In the genomic region with DNA sequence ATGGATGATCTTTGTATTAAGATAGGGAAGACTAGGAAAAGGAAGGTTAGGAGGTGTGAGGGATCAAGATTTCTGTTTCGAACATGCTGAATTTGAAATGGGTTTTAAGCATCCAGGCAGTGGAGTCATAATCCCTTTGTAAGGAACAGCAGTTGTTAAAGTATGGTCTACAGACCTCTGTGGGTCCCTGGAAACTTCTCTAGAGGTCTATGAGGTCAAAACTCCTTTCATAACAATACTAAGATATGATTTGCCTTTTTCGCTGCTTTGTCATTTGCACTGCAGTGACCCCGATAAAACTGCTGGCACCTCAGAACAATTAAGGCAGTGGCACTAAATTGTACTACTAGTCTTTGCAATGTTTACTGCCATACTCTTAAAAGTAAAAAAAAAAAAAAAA, we compare ENCODE assay signal across 10 cellular contexts. TPM values are rescaled to one million over a fixed set of nuclear protein-coding genes. Genes with fewer than 3 reads are reported as not detected.
A peak's percentile ranks its signal among the peaks of the same experiment; 100 is the strongest.
DNase-seq lines count a peak whose midpoint lies in the region; ATAC-seq, FAIRE-seq and TF ChIP-seq lines count a peak whose summit lies in the region.
"Had no signal": no experiment of that assay in that cellular context is flagged by ENCODE, and none has a peak within 500 bp of the region (broad histone marks: within the 10 kb centered on the region; RNA-seq: fewer than 3 reads in every experiment).

No MANE protein-coding gene starts in this region.

- no peaks in the 10 kb centered on the region for H3K36me3 Mint-ChIP-seq in CD4-positive, CD25-positive, alpha-beta regulatory T cell

- H3K4me3 Mint-ChIP-seq in CD4-positive, CD25-positive, alpha-beta regulatory T cell = peak overlapping the region in 3 of 4 donors; percentile 30 to 95 (median 46)

- no peaks in the 10 kb centered on the region for H3K9me1 ChIP-seq in keratinocyte (ENCODE audit: control insufficient read depth, extremely low read depth, insufficient read depth, low read length)

- no peak overlapping the region for H3K27ac Mint-ChIP-seq in CD4-positive, CD25-positive, alpha-beta regulatory T cell

- H3K27ac ChIP-seq in CD4-positive, CD25-positive, alpha-beta regulatory T cell (ENCODE audit: insufficient read depth, low read length, poor library complexity, severe bottlenecking) = no peak overlapping the region
- H3K27ac ChIP-seq in keratinocyte (ENCODE audit: control insufficient read depth, insufficient read depth, low read length) = no peak overlapping the region

- dilution Hi-C loops in keratinocyte (cut with MboI; ENCODE audit: extremely low pct_ligation_motif_present, low sequenced_read_pairs) = no loop called here

- H3K36me3 ChIP-seq in CD4-positive, CD25-positive, alpha-beta regulatory T cell (ENCODE audit: control insufficient read depth, insufficient read depth, low read length) = no peaks in the 10 kb centered on the region
- peaks cover 0 to under 1% of the 10 kb centered on the region in 2 experiments for H3K36me3 ChIP-seq in keratinocyte (ENCODE audit: control insufficient read depth in 2 of 2, extremely low read depth in 1 of 2, insufficient read depth in 2 of 2, low read length in 2 of 2)

- TF ChIP-seq CTCF in HFF-Myc (IDR thresholded peaks at IDR 0.05; ENCODE audit: low read depth, low read length, missing control alignments) (no peak), WI38 (IDR thresholded peaks at IDR 0.05; ENCODE audit: low read depth, low read length) (no peak), keratinocyte (optimal IDR thresholded peaks at IDR 0.05 in 1 of 3, IDR thresholded peaks at IDR 0.05 in 1 of 3, conservative IDR thresholded peaks at IDR 0.05 in 1 of 3; ENCODE audit: extremely low read depth in 1 of 3, insufficient read depth in 2 of 3, low read length in 3 of 3) (no peak)

- H3K79me2 ChIP-seq in keratinocyte (ENCODE audit: control insufficient read depth, insufficient read depth, low read length) = peaks cover 33% of the 10 kb centered on the region

- H3K4me1 Mint-ChIP-seq in CD4-positive, CD25-positive, alpha-beta regulatory T cell = peaks cover 11 to 40% (median 34%) of the 10 kb centered on the region in 4 donors

- DNase-seq in CD4-positive, CD25-positive, alpha-beta regulatory T cell = no peak
- DNase-seq in HFF-Myc (ENCODE audit: extremely low read depth, low read depth) (no peak), keratinocyte (ENCODE audit: low read depth, low spot score) (no peak), hypothalamus (lab: John Stamatoyannopoulos, UW) (no peak), NCI-H146 (lab: John Stamatoyannopoulos, UW) (no peak), NCI-H2081 (lab: John Stamatoyannopoulos, UW) (no peak)
- no peak for DNase-seq in activated CD4-positive, CD25-positive, alpha-beta regulatory T cell treated with anti-CD3 and anti-CD28 coated beads, Interleukin-2, amount 50 U/mL, for 72 hours

- peaks cover 17% of the 10 kb centered on the region for H3K4me1 ChIP-seq in CD4-positive, CD25-positive, alpha-beta regulatory T cell (ENCODE audit: control insufficient read depth, insufficient read depth, low read length, poor library complexity, severe bottlenecking)
- H3K4me1 ChIP-seq in keratinocyte (ENCODE audit: control insufficient read depth, extremely low read depth, insufficient read depth, low read length) = peaks cover 8% of the 10 kb centered on the region

- H3K4me3 ChIP-seq in CD4-positive, CD25-positive, alpha-beta regulatory T cell (ENCODE audit: low read depth, low read length) = no peak overlapping the region
- peak overlapping the region; percentile 99 for H3K4me3 ChIP-seq in HFF-Myc (replicated peaks; ENCODE audit: low read depth, low read length)
- peak overlapping the region; percentile 86; the same call in 1 of the 2 replicates for H3K4me3 ChIP-seq in WI38 (ENCODE audit: low read depth, low read length)
- peak overlapping the region in 1 of 3 experiments; percentile 96 for H3K4me3 ChIP-seq in keratinocyte (ENCODE audit: control insufficient read depth in 2 of 3, extremely low read depth in 1 of 3, insufficient read depth in 2 of 3, low read depth in 1 of 3, low read length in 3 of 3)

- peak overlapping the region; percentile 89 for H3K4me2 ChIP-seq in keratinocyte (ENCODE audit: control insufficient read depth, extremely low read depth, insufficient read depth, low read depth, low read length)

- no peaks in the 10 kb centered on the region for H3K9me3 Mint-ChIP-seq in CD4-positive, CD25-positive, alpha-beta regulatory T cell

- H3K9me3 ChIP-seq in CD4-positive, CD25-positive, alpha-beta regulatory T cell (ENCODE audit: control insufficient read depth in 2 of 2, low read length in 2 of 2) = no peaks in the 10 kb centered on the region
- H3K9me3 ChIP-seq in keratinocyte (ENCODE audit: control insufficient read depth, low read depth, low read length) = no peaks in the 10 kb centered on the region

- no peaks in the 10 kb centered on the region for H4K20me1 ChIP-seq in keratinocyte (ENCODE audit: control insufficient read depth, extremely low read depth, insufficient read depth, low read length)

- FAIRE-seq in keratinocyte (lab: Jason Lieb, UNC) = no peak
- FAIRE-seq: endometrium, islet of Langerhans had no signal

- H2AFZ ChIP-seq in keratinocyte (ENCODE audit: control insufficient read depth, low read length) = no peak overlapping the region

- peaks cover 6% of the 10 kb centered on the region for H3K27me3 Mint-ChIP-seq in CD4-positive, CD25-positive, alpha-beta regulatory T cell

- no peaks in the 10 kb centered on the region for H3K27me3 ChIP-seq in CD4-positive, CD25-positive, alpha-beta regulatory T cell (ENCODE audit: control insufficient read depth, insufficient read depth, low read length)
- no peaks in the 10 kb centered on the region for H3K27me3 ChIP-seq in keratinocyte (ENCODE audit: control insufficient read depth, extremely low read depth, insufficient read depth, low read length)

- ATAC-seq in CD4-positive, CD25-positive, alpha-beta regulatory T cell (ENCODE audit: low read depth in 2 of 2) = no peak

- peak overlapping the region; percentile 7 for H3K9ac ChIP-seq in keratinocyte (ENCODE audit: control insufficient read depth, extremely low read depth, insufficient read depth, low read length)

RNA-seq across cellular contexts. Expression of gene RAD51AP1, which starts 1.5 kb away (rescaled TPM):
- 1.9 TPM for total RNA-seq in CD4-positive, CD25-positive, alpha-beta regulatory T cell
- polyA plus RNA-seq in CD4-positive, CD25-positive, alpha-beta regulatory T cell = 1 to 10 TPM; 1.1 to 5.7 (median 3.2) TPM
- polyA plus RNA-seq in keratinocyte = 2.6 to 13.0 TPM (median 8.6 TPM) in 3 replicates
- 1.4 TPM for polyA plus RNA-seq in keratinocyte (2011; ENCODE audit: low read depth)
- 3.6 and 5.2 TPM in 2 replicates for polyA plus RNA-seq in keratinocyte (2011; cell fraction: cytosol; rRNA removed)
- polyA plus RNA-seq in keratinocyte (2011; cell fraction: nucleus; rRNA removed) = 3.5 and 6.1 TPM in 2 replicates
- 0.51 and 6.2 TPM in 2 replicates for polyA plus RNA-seq in keratinocyte (2012; ENCODE audit: low replicate concordance)
- 0.16 to 2.8 TPM (median 0.52 TPM) in 3 replicates for polyA minus RNA-seq in keratinocyte
- polyA minus RNA-seq in keratinocyte (2011; cell fraction: cytosol; rRNA and poly(A)+ RNA removed) = not detected
- 0.42 and 2.0 TPM in 2 replicates for polyA minus RNA-seq in keratinocyte (2011; cell fraction: nucleus; rRNA and poly(A)+ RNA removed)

RNA-seq across cellular contexts. Expression of gene DYRK4, which starts 21.8 kb away (rescaled TPM):
- 11.4 TPM for total RNA-seq in CD4-positive, CD25-positive, alpha-beta regulatory T cell
- 10 to 100 TPM; 33.2 to 43.1 (median 37.7) TPM for polyA plus RNA-seq in CD4-positive, CD25-positive, alpha-beta regulatory T cell
- 43.0 to 64.6 TPM (median 60.1 TPM) in 3 replicates for polyA plus RNA-seq in keratinocyte
- polyA plus RNA-seq in keratinocyte (2011; ENCODE audit: low read depth) = 18.2 TPM
- polyA plus RNA-seq in keratinocyte (2011; cell fraction: cytosol; rRNA removed) = 52.5 and 69.6 TPM in 2 replicates
- polyA plus RNA-seq in keratinocyte (2011; cell fraction: nucleus; rRNA removed) = 36.7 TPM in 2 replicates
- polyA plus RNA-seq in keratinocyte (2012; ENCODE audit: low replicate concordance) = 29.4 and 41.8 TPM in 2 replicates
- 16.5 to 33.5 TPM (median 24.3 TPM) in 3 replicates for polyA minus RNA-seq in keratinocyte
- 23.8 TPM for polyA minus RNA-seq in keratinocyte (2011; cell fraction: cytosol; rRNA and poly(A)+ RNA removed)
- 8.9 and 12.3 TPM in 2 replicates for polyA minus RNA-seq in keratinocyte (2011; cell fraction: nucleus; rRNA and poly(A)+ RNA removed)
